In the genomic region with DNA sequence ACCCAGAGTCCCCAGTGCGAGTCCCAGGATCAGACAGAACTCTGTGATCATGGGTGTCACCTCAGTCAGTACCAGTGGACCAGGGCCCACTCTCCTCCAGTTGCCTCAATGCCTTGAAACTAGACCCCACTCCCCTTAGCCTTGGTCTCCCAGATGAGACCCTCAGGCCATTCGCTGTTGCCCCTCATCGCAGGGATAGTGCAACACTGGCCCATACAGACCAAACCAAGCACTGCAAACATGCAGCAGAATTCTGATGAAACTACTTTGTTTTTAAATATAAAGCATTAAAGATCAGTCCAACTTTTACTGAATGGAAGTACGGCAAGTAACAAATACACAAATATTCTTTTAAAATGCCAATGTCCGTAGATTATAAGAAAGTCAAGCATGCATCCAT, we compare ENCODE assay signal across 16 cellular contexts.
"Had no signal": no experiment of that assay in that cellular context is flagged by ENCODE, and none has a peak within 500 bp of the region (broad histone marks: within the 10 kb centered on the region; RNA-seq: fewer than 3 reads in every experiment).

No MANE protein-coding gene starts in this region.

- H3K27me3 ChIP-seq: upper lobe of right lung had no signal

- DNase-seq: activated CD4-positive, alpha-beta T cell treated with anti-CD3 and anti-CD28 coated beads, Interleukin-2, amount 10 ng/mL, durations not matched to agents 24 days and 14 days; activated naive CD4-positive, alpha-beta T cell treated with Interleukin-2 at 50 U/mL for 16 hours; activated naive CD8-positive, alpha-beta T cell treated with anti-CD3 and anti-CD28 coated beads, Interleukin-2, amount 50 U/mL, for 24 hours; effector memory CD8-positive, alpha-beta T cell; left cardiac atrium; lower lobe of right lung; naive thymus-derived CD4-positive, alpha-beta T cell; retina; small intestine; stimulated activated naive B cell treated with anti-CD40 and anti-IgM and Interleukin-4, amounts not matched to agents 10 μg/mL and 1 μg/mL and 100 μg/mL, for 72 hours; substantia nigra; T-helper 1 cell; upper lobe of right lung had no signal

- ATAC-seq: activated naive CD8-positive, alpha-beta T cell treated with anti-CD3 and anti-CD28 coated beads, Interleukin-2, amount 50 U/mL, for 24 hours; effector memory CD8-positive, alpha-beta T cell; left cardiac atrium; lower lobe of right lung; naive thymus-derived CD4-positive, alpha-beta T cell; stimulated activated naive B cell treated with anti-CD40 and anti-IgM and Interleukin-4, amounts not matched to agents 10 μg/mL and 1 μg/mL and 100 μg/mL, for 72 hours; upper lobe of right lung had no signal

- H3K27ac Mint-ChIP-seq: activated CD4-positive, alpha-beta T cell treated with anti-CD3 and anti-CD28 coated beads, Interleukin-2, amount 10 ng/mL, durations not matched to agents 24 days and 14 days; activated naive CD8-positive, alpha-beta T cell treated with anti-CD3 and anti-CD28 coated beads, Interleukin-2, amount 50 U/mL, for 24 hours; effector memory CD8-positive, alpha-beta T cell; naive thymus-derived CD4-positive, alpha-beta T cell; stimulated activated naive B cell treated with anti-CD40 and anti-IgM and Interleukin-4, amounts not matched to agents 10 μg/mL and 1 μg/mL and 100 μg/mL, for 72 hours had no signal

- H3K36me3 ChIP-seq: lower lobe of right lung, neutrophil, upper lobe of right lung had no signal

- H3K4me3 ChIP-seq: lower lobe of right lung, upper lobe of right lung had no signal

- H3K4me3 Mint-ChIP-seq: activated CD4-positive, alpha-beta T cell treated with anti-CD3 and anti-CD28 coated beads, Interleukin-2, amount 10 ng/mL, durations not matched to agents 24 days and 14 days; activated naive CD8-positive, alpha-beta T cell treated with anti-CD3 and anti-CD28 coated beads, Interleukin-2, amount 50 U/mL, for 24 hours; central memory CD8-positive, alpha-beta T cell; effector memory CD8-positive, alpha-beta T cell; naive thymus-derived CD4-positive, alpha-beta T cell; stimulated activated naive B cell treated with anti-CD40 and anti-IgM and Interleukin-4, amounts not matched to agents 10 μg/mL and 1 μg/mL and 100 μg/mL, for 72 hours had no signal

- H3K9me3 ChIP-seq: lower lobe of right lung, neutrophil, upper lobe of right lung had no signal

- H3K36me3 Mint-ChIP-seq: naive thymus-derived CD4-positive, alpha-beta T cell; stimulated activated naive B cell treated with anti-CD40 and anti-IgM and Interleukin-4, amounts not matched to agents 10 μg/mL and 1 μg/mL and 100 μg/mL, for 72 hours had no signal

- H3K27ac ChIP-seq: epithelial cell of prostate, lower lobe of right lung, neutrophil, upper lobe of right lung had no signal

- H3K9me3 Mint-ChIP-seq: activated CD4-positive, alpha-beta T cell treated with anti-CD3 and anti-CD28 coated beads, Interleukin-2, amount 10 ng/mL, durations not matched to agents 24 days and 14 days; activated naive CD8-positive, alpha-beta T cell treated with anti-CD3 and anti-CD28 coated beads, Interleukin-2, amount 50 U/mL, for 24 hours; central memory CD8-positive, alpha-beta T cell; effector memory CD8-positive, alpha-beta T cell; naive thymus-derived CD4-positive, alpha-beta T cell; stimulated activated naive B cell treated with anti-CD40 and anti-IgM and Interleukin-4, amounts not matched to agents 10 μg/mL and 1 μg/mL and 100 μg/mL, for 72 hours had no signal

- H3K4me1 ChIP-seq: lower lobe of right lung had no signal

- H3K4me1 Mint-ChIP-seq: activated CD4-positive, alpha-beta T cell treated with anti-CD3 and anti-CD28 coated beads, Interleukin-2, amount 10 ng/mL, durations not matched to agents 24 days and 14 days; activated naive CD8-positive, alpha-beta T cell treated with anti-CD3 and anti-CD28 coated beads, Interleukin-2, amount 50 U/mL, for 24 hours; central memory CD8-positive, alpha-beta T cell; naive thymus-derived CD4-positive, alpha-beta T cell had no signal
